Comparison of ENCODE assay signal across 19 cellular contexts in the genomic region with DNA sequence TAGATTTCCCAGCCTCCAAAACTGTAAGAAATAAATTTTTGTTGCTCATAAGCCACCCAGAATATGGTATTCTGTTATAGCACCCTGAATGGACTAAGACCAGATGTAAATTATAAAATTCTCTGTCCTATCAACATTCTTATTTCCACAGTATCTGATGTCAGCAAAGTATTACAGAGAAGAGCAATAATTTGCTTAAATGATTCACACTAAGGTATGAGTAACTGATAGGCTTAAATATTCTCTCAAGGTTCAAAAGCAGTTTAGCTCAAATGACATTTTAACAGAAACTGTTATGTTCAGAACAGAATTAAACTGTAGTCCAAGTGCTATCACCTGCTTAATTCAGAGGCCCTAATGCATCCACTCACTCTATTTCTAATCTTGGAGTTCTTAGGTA. TPM values are rescaled to one million over a fixed set of nuclear protein-coding genes. Genes with fewer than 3 reads are reported as not detected.
A peak's percentile ranks its signal among the peaks of the same experiment; 100 is the strongest.
DNase-seq lines count a peak whose midpoint lies in the region; ATAC-seq, FAIRE-seq and TF ChIP-seq lines count a peak whose summit lies in the region.
"Had no signal": no experiment of that assay in that cellular context is flagged by ENCODE, and none has a peak within 500 bp of the region (broad histone marks: within the 10 kb centered on the region; RNA-seq: fewer than 3 reads in every experiment).

No MANE protein-coding gene starts in this region.

- H3K27ac ChIP-seq in PC-3 (ENCODE audit: low read length) (no peak overlapping the region), iPS-20b (ENCODE audit: low read length) (peak overlapping the region; percentile 14), right cardiac atrium (ENCODE audit: low read length) (no peak overlapping the region)
- H3K27ac ChIP-seq: heart left ventricle, right lobe of liver, testis had no signal

- H3K4me2 ChIP-seq in PC-3 (ENCODE audit: low read length): no peak overlapping the region

- H3K27me3 ChIP-seq in PC-3 (ENCODE audit: low read length) (no peaks in the 10 kb centered on the region), iPS-20b (ENCODE audit: insufficient read depth, low read length) (no peaks in the 10 kb centered on the region), right cardiac atrium (ENCODE audit: control insufficient read depth, insufficient read depth) (no peaks in the 10 kb centered on the region)
- H3K27me3 ChIP-seq: dorsolateral prefrontal cortex, heart left ventricle, right lobe of liver, testis had no signal

- BruUV-seq in PC-3 (replicated peaks; lab: Mats Ljungman, UMichigan): no TSS peak

- no peak for TF ChIP-seq CTCF in PC-3 (conservative IDR thresholded peaks at IDR 0.05; ENCODE audit: low read depth, low read length)

- no peaks in the 10 kb centered on the region for H3F3A ChIP-seq in PC-3 (ENCODE audit: low read length, unreplicated experiment)

- H3K9me3 ChIP-seq in PC-3 (ENCODE audit: low read length) (no peaks in the 10 kb centered on the region), iPS-20b (ENCODE audit: insufficient read depth, low read depth, low read length) (no peaks in the 10 kb centered on the region), right cardiac atrium (ENCODE audit: control insufficient read depth, low read length) (no peaks in the 10 kb centered on the region)
- H3K9me3 ChIP-seq: right lobe of liver, testis had no signal

- FAIRE-seq in GM18507 (lab: Jason Lieb, UNC): peak; percentile 31
- FAIRE-seq: K562, kidney had no signal

- H3K4me3 ChIP-seq in PC-3 (ENCODE audit: low read length) (no peak overlapping the region), iPS-20b (ENCODE audit: low read length) (no peak overlapping the region), right cardiac atrium (ENCODE audit: low read length) (no peak overlapping the region)
- H3K4me3 ChIP-seq: dorsolateral prefrontal cortex, heart left ventricle, K562, right lobe of liver, testis had no signal

- H2AFZ ChIP-seq in PC-3 (ENCODE audit: low read length): no peak overlapping the region

- H4K20me1 ChIP-seq in PC-3 (ENCODE audit: low read length): no peaks in the 10 kb centered on the region

- POLR2A ChIA-PET in PC-3 (lab: Charles Lee; ENCODE audit: unreplicated experiment): no interaction called here

- in situ Hi-C loops in ACHN (cut with HindIII; ENCODE audit: low pct_ligation_motif_present, low pct_unique_long_range_greater_than_20kb, low sequenced_read_pairs): no loop called here

- H3K9ac ChIP-seq in PC-3 (ENCODE audit: low read length) (no peak overlapping the region), iPS-20b (ENCODE audit: low read depth, low read length) (no peak overlapping the region)

- ATAC-seq in PC-3: peak; percentile 38
- ATAC-seq in right cardiac atrium: no peak
- ATAC-seq: heart left ventricle, K562, Right ventricle myocardium inferior had no signal

- H3K79me2 ChIP-seq in PC-3 (ENCODE audit: low read length): peaks cover 96% of the 10 kb centered on the region

- CTCF ChIA-PET in PC-3 (lab: Charles Lee): interaction anchor here (0.6 kb wide), 1 partner anchor 866 kb away, joined by 3 read pairs; no protein-coding TSS in a partner anchor

- DNase-seq in ACHN (peak; percentile 48), GM18507 (ENCODE audit: extremely low spot score, insufficient read length, low read depth) (no peak), PC-3 (no peak), OCI-M2 (lab: John Stamatoyannopoulos, UW; ENCODE audit: unreplicated experiment) (no peak), right cardiac atrium (no peak), mucosa of gallbladder (ENCODE audit: low spot score) (no peak), HK-2 (ENCODE audit: unreplicated experiment) (no peak)
- DNase-seq: activated gamma-delta T cell treated with Interleukin-2 at 50 U/mL for 16 hours; dorsolateral prefrontal cortex; GF-D8; heart left ventricle; kidney; right lobe of liver; stimulated activated CD4-positive, alpha-beta T cell treated with anti-CD3 and anti-CD28 coated beads, Interleukin-2, amount 100 ng/mL, for 24 hours; T-helper 1 cell; testis had no signal

- intact Hi-C loops in PC-3 (cut with micrococcal nuclease) (no loop called here), right cardiac atrium (cut with DNase I) (no loop called here)

- H3K9me2 ChIP-seq in PC-3 (replicated peaks; ENCODE audit: low read length): no peaks in the 10 kb centered on the region

- H3K36me3 ChIP-seq in PC-3 (ENCODE audit: low read depth, low read length) (no peaks in the 10 kb centered on the region), iPS-20b (ENCODE audit: insufficient read depth, low read depth, low read length) (no peaks in the 10 kb centered on the region)
- H3K36me3 ChIP-seq: heart left ventricle, right lobe of liver had no signal

- no peaks in the 10 kb centered on the region for H3K4me1 ChIP-seq in PC-3 (ENCODE audit: insufficient read depth, low read length)
- peaks cover 11% of the 10 kb centered on the region; the same call in 1 of the 2 replicates for H3K4me1 ChIP-seq in iPS-20b (ENCODE audit: insufficient read depth, low read length)
- peaks cover 1% of the 10 kb centered on the region for H3K4me1 ChIP-seq in right cardiac atrium (ENCODE audit: control insufficient read depth, insufficient read depth, low read length)
- H3K4me1 ChIP-seq: testis had no signal

RNA-seq across cellular contexts. Expression of gene SESTD1, which starts 12.8 kb away (rescaled TPM):
- total RNA-seq in PC-3 (2014; rRNA removed) (12.2 and 21.3 TPM in 2 replicates), right cardiac atrium (10 to 100 TPM; 41.9 to 66.7 (median 54.5) TPM), mucosa of gallbladder (95.4 TPM)
- 8.4 TPM for polyA plus RNA-seq in right cardiac atrium
